In the genomic region with DNA sequence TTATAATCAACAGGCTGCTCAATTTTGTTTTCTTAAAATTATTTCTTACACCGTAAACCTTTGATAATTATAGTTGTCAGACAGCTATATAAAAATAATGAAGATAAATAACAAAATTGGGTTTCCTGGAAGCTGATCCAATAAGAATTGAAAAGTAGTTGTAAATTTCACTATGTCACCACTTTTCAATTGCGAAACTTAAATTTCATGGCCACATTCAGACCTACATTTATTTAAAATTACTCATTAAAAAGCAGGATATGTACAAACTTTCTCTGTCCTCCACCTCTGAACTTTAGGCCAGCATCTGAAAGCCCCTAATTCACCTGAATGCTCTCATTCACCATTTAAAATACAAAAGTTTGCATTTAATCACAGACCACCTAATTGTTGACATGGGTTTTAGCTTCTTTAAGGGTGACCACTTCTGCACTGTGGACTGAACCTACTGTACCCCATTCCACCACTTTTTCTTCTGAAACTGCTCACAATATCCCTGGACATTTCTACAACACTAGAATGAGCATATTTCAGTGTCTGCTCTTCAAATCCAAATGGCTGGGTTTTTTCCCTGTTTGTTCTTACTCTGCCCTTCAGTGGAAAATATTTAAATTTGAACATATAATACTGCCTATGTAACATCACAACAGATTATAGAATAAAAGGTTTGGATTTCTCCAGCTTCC, we compare ENCODE assay signal across 9 cellular contexts. TPM values are rescaled to one million over a fixed set of nuclear protein-coding genes. Genes with fewer than 3 reads are reported as not detected.
DNase-seq lines count a peak whose midpoint lies in the region; ATAC-seq and TF ChIP-seq lines count a peak whose summit lies in the region.
"Had no signal": no experiment of that assay in that cellular context is flagged by ENCODE, and none has a peak within 500 bp of the region (broad histone marks: within the 10 kb centered on the region; RNA-seq: fewer than 3 reads in every experiment).

No MANE protein-coding gene starts in this region.

- in situ Hi-C loops in GM23248 (cut with MboI) = no loop called here

- no peak for TF ChIP-seq CTCF in breast epithelium (IDR thresholded peaks at IDR 0.05)

- H3K27ac ChIP-seq in GM23248 = no peak overlapping the region
- H3K27ac ChIP-seq in breast epithelium = peak overlapping the region; percentile 93 to 94
- peak overlapping the region; percentile 67 for H3K27ac ChIP-seq in rectal smooth muscle tissue (ENCODE audit: low read depth, low read length)
- H3K27ac ChIP-seq: WERI-Rb-1 had no signal

- ATAC-seq in HG03432 (IDR thresholded peaks at IDR 0.05; ENCODE audit: unreplicated experiment) (no peak), GM21723 (IDR thresholded peaks at IDR 0.05; ENCODE audit: unreplicated experiment) (no peak)

- H3K4me3 ChIP-seq in GM23248 (no peak overlapping the region), breast epithelium (peak overlapping the region; percentile 61 to 65 (median 62)), iPS-18c (ENCODE audit: insufficient read depth, low read depth, low read length) (peak overlapping the region; percentile 2; the same call in 1 of the 2 replicates), rectal smooth muscle tissue (ENCODE audit: low read length) (peak overlapping the region; percentile 73)

- no peak for TF ChIP-seq POLR2A in breast epithelium (IDR thresholded peaks at IDR 0.05)

- no peaks in the 10 kb centered on the region for H3K9me3 ChIP-seq in GM23248 (ENCODE audit: low read depth)
- no peaks in the 10 kb centered on the region for H3K9me3 ChIP-seq in breast epithelium
- H3K9me3 ChIP-seq in iPS-18c (ENCODE audit: control insufficient read depth, insufficient read depth, low read length) = no peaks in the 10 kb centered on the region

- no peaks in the 10 kb centered on the region for H3K27me3 ChIP-seq in GM23248 (replicated peaks; ENCODE audit: insufficient read depth)
- H3K27me3 ChIP-seq in breast epithelium = no peaks in the 10 kb centered on the region
- H3K27me3 ChIP-seq in rectal smooth muscle tissue (ENCODE audit: control insufficient read depth, insufficient read depth, low read length) = no peaks in the 10 kb centered on the region

- H3K4me1 ChIP-seq in GM23248 (ENCODE audit: insufficient read depth) = peaks cover 12% of the 10 kb centered on the region; the same call in 1 of the 2 replicates
- peaks cover 3% of the 10 kb centered on the region in 2 donors for H3K4me1 ChIP-seq in breast epithelium
- H3K4me1 ChIP-seq in rectal smooth muscle tissue (ENCODE audit: control insufficient read depth, insufficient read depth, low read length) = peaks cover 3% of the 10 kb centered on the region

- H3K36me3 ChIP-seq in GM23248 (ENCODE audit: low read depth) (no peaks in the 10 kb centered on the region), breast epithelium (peaks cover 2% of the 10 kb centered on the region), rectal smooth muscle tissue (ENCODE audit: control insufficient read depth, insufficient read depth, low read length) (no peaks in the 10 kb centered on the region)
- H3K36me3 ChIP-seq: WERI-Rb-1 had no signal

- WGBS in GM23248 (ENCODE audit: low coverage in 1 of 2, low lambda C conversion rate in 2 of 2, missing lambda C conversion rate in 2 of 2), 2 experiments = 26 to 29% methylated on average over 2 of the region's 2 CpGs

- intact Hi-C loops in breast epithelium (cut with DNase I; ENCODE audit: low total_unique reads) = no loop called here

- H3K79me2 ChIP-seq in GM23248 (ENCODE audit: insufficient read depth) = no peaks in the 10 kb centered on the region

- H3K4me2 ChIP-seq in GM23248 (ENCODE audit: unreplicated experiment) = no peak overlapping the region

- DNase-seq in GM23248 (peak; percentile 10), breast epithelium (ENCODE audit: low spot score in 2 of 2) (no peak), HuH-7 (ENCODE audit: low spot score) (no peak), NCI-H1417 treated with DMSO at 0.1 percent for 48 hours (lab: John Stamatoyannopoulos, UW) (no peak)
- DNase-seq: WERI-Rb-1 had no signal

- H3K9me2 ChIP-seq in GM23248 (ENCODE audit: insufficient read depth) = no peaks in the 10 kb centered on the region

- no peak overlapping the region for H3K9ac ChIP-seq in GM23248
- H3K9ac ChIP-seq in rectal smooth muscle tissue (ENCODE audit: low read length) = peak overlapping the region; percentile 17

- H2AFZ ChIP-seq in GM23248 = peak overlapping the region; percentile 59; the same call in 1 of the 2 replicates

- no peaks in the 10 kb centered on the region for H4K20me1 ChIP-seq in GM23248 (ENCODE audit: insufficient read depth)

- no peaks in the 10 kb centered on the region for H3F3A ChIP-seq in GM23248 (ENCODE audit: insufficient read depth)

RNA-seq across cellular contexts. Expression of a gene that starts 0.6 kb away (rescaled TPM):
- total RNA-seq in GM23248 (2014; rRNA removed; shearing (Covaris generic)) = 1.4 and 1.5 TPM in 2 replicates
- 1.2 and 1.5 TPM in 2 replicates for polyA plus RNA-seq in GM23248 (2016; fragmentation: Nextera tagmentation; extraction: Ambion mirVana)
- 1,000 to 10,000 TPM in 2 of 3 donors, 100 to 1,000 TPM in 1; 509 to 1,868 (median 1,002) TPM for total RNA-seq in breast epithelium

RNA-seq across cellular contexts. Expression of a gene that starts 54.4 kb away (rescaled TPM):
- total RNA-seq in GM23248 (2014; rRNA removed; shearing (Covaris generic)) = 0.89 and 2.8 TPM in 2 replicates
- polyA plus RNA-seq in GM23248 (2016; fragmentation: Nextera tagmentation; extraction: Ambion mirVana) = 5.7 and 6.4 TPM in 2 replicates
- 1 to 10 TPM in 1 of 3 donors, under 1 TPM in 2; 0.88 to 1.3 (median 0.96) TPM for total RNA-seq in breast epithelium

Comparison
In these comparisons a context has a peak if more than half of its experiments do, and no peak if none do; other contexts are left out.
1. RNA of a gene that starts 0.6 kb away (total RNA-seq): 509 to 1,868 TPM in breast epithelium; 1.4 to 1.5 TPM in GM23248; every median in the first group is over 100 times any median in the second.